Comparison of ENCODE assay signal across 34 cellular contexts in the genomic region with DNA sequence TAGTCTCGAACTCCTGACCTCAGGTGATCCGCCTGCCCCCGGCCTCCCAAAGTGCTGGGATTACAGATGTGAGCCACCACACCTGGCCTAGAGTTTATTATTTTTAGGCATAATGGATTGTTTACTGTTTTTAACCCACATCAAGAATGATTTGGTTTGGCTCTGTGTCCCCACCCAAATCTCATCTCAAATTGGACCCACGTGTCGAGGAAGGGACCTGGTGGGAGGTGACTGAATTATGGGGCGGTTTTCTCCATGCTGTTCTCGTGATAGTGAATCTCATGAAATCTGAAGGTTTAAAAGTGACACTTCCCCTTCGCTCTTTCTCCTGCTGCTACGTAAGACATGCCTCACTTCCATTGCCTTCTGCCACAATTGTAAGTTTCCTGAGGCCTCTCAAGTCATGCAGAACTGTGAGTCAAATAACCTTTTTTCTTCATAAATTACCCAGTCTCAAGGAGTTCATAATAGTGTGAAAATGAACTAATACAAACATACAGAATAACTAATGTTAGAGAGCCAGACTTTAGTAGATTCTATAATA.
"Had no signal": no experiment of that assay in that cellular context is flagged by ENCODE, and none has a peak within 500 bp of the region (broad histone marks: within the 10 kb centered on the region; RNA-seq: fewer than 3 reads in every experiment).

No MANE protein-coding gene starts in this region.

- H3K9me3 Mint-ChIP-seq: IgD-negative memory B cell had no signal

- H3K4me1 Mint-ChIP-seq: activated CD4-positive, alpha-beta T cell treated with anti-CD3 and anti-CD28 coated beads, Interleukin-2, amount 10 ng/mL, durations not matched to agents 24 days and 14 days had no signal

- H3K27me3 ChIP-seq: ascending aorta, cardiac muscle cell, MG63, Peyer's patch, SJSA1 had no signal

- H3K4me3 Mint-ChIP-seq: activated CD4-positive, alpha-beta T cell treated with anti-CD3 and anti-CD28 coated beads, Interleukin-2, amount 10 ng/mL, durations not matched to agents 24 days and 14 days; activated CD8-positive, alpha-beta T cell treated with anti-CD3 and anti-CD28 coated beads, Interleukin-2, amount 10 ng/mL, durations not matched to agents 7 days and 5 days; activated naive CD8-positive, alpha-beta T cell treated with anti-CD3 and anti-CD28 coated beads, Interleukin-2, amount 10 ng/mL, durations not matched to agents 7 days and 5 days; activated T-cell treated with anti-CD3 and anti-CD28 coated beads, Interleukin-2, amount 50 U/mL, for 24 hours; IgD-negative memory B cell; T-helper 1 cell treated with Interleukin-12 subunit alpha and Interleukin-12 subunit beta and Interleukin-4 antibody, amounts not matched to agents 30 μg/mL and 1 μg/mL, for 36 hours had no signal

- DNase-seq: activated CD4-positive, alpha-beta T cell treated with anti-CD3 and anti-CD28 coated beads, Interleukin-2, amount 10 ng/mL, durations not matched to agents 24 days and 14 days; activated CD4-positive, alpha-beta T cell treated with anti-CD3 and anti-CD28 coated beads, Interleukin-2, amount 50 U/mL, for 4 hours; activated CD8-positive, alpha-beta T cell treated with anti-CD3 and anti-CD28 coated beads, Interleukin-2, amount 10 ng/mL, durations not matched to agents 7 days and 5 days; activated gamma-delta T cell; activated naive CD4-positive, alpha-beta T cell treated with Interleukin-2 at 50 U/mL for 16 hours; activated naive CD8-positive, alpha-beta T cell treated with anti-CD3 and anti-CD28 coated beads, Interleukin-2, amount 10 ng/mL, durations not matched to agents 7 days and 5 days; activated T-cell treated with anti-CD3 and anti-CD28 coated beads, Interleukin-2, amount 50 U/mL, for 24 hours; Kasumi-1; KG1; MG63; NCI-H1092 treated with DMSO at 0.1 percent for 48 hours; NCI-H1417; NCI-H146; NCI-H187; NCI-H2029 treated with DMSO at 0.1 percent for 48 hours; NCI-H2107; NCI-H2171; NCI-H510A; NCI-H526; NCI-H748 treated with DMSO at 0.1 percent for 48 hours; NK-92 treated with Interleukin-12 subunit alpha and Interleukin-12 subunit beta, amount 100 ng/mL, for 24 hours; PC-3; Peyer's patch; RPMI8226; SHP77 treated with DMSO at 0.1 percent for 48 hours; SK-N-SH; T-helper 9 cell; WERI-Rb-1 had no signal

- ATAC-seq: activated CD8-positive, alpha-beta T cell treated with anti-CD3 and anti-CD28 coated beads, Interleukin-2, amount 10 ng/mL, durations not matched to agents 7 days and 5 days; PC-3 had no signal

- H3K4me3 ChIP-seq: ascending aorta, cardiac muscle cell, MG63, Peyer's patch, SJSA1 had no signal

- H3K27me3 Mint-ChIP-seq: activated CD4-positive, alpha-beta T cell treated with anti-CD3 and anti-CD28 coated beads, Interleukin-2, amount 10 ng/mL, durations not matched to agents 24 days and 14 days; activated naive CD8-positive, alpha-beta T cell treated with anti-CD3 and anti-CD28 coated beads, Interleukin-2, amount 10 ng/mL, durations not matched to agents 7 days and 5 days; activated T-cell treated with anti-CD3 and anti-CD28 coated beads, Interleukin-2, amount 50 U/mL, for 24 hours; IgD-negative memory B cell had no signal

- H3K27ac ChIP-seq: ascending aorta, cardiac muscle cell, Peyer's patch, SJSA1, WERI-Rb-1 had no signal

- H3K27ac Mint-ChIP-seq: activated CD4-positive, alpha-beta T cell treated with anti-CD3 and anti-CD28 coated beads, Interleukin-2, amount 10 ng/mL, durations not matched to agents 24 days and 14 days; activated CD8-positive, alpha-beta T cell treated with anti-CD3 and anti-CD28 coated beads, Interleukin-2, amount 10 ng/mL, durations not matched to agents 7 days and 5 days; activated naive CD8-positive, alpha-beta T cell treated with anti-CD3 and anti-CD28 coated beads, Interleukin-2, amount 10 ng/mL, durations not matched to agents 7 days and 5 days; activated T-cell treated with anti-CD3 and anti-CD28 coated beads, Interleukin-2, amount 50 U/mL, for 24 hours; activated T-helper 2 cell treated with anti-CD3 and anti-CD28 coated beads, Interferon-gamma antibody, Interleukin-2, Interleukin-4, amounts not matched to agents 10 μg/mL and 5 μg/mL and 100 μg/mL, durations not matched to agents 14 hours and 24 hours and 36 hours; T-helper 1 cell treated with Interleukin-12 subunit alpha and Interleukin-12 subunit beta and Interleukin-4 antibody, amounts not matched to agents 30 μg/mL and 1 μg/mL, for 36 hours had no signal
